Comparison of ENCODE assay signal across 9 cellular contexts in genomic region chr13:46577656-46578589, GRCh38. TPM values are rescaled to one million over a fixed set of nuclear protein-coding genes. Genes with fewer than 3 reads are reported as not detected.
DNase-seq lines count a peak whose midpoint lies in the region; ATAC-seq and TF ChIP-seq lines count a peak whose summit lies in the region.
"Had no signal": no experiment of that assay in that cellular context is flagged by ENCODE, and none has a peak within 500 bp of the region (broad histone marks: within the 10 kb centered on the region; RNA-seq: fewer than 3 reads in every experiment).

No MANE protein-coding gene starts in this region.

- in situ Hi-C loops in GM23248 (cut with MboI), result no loop called here

- no TSS peak for BruUV-seq in Caco-2 (replicated peaks; lab: Mats Ljungman, UMichigan)

- DNase-seq in GM23248 (peak; percentile 67), SK-N-MC (ENCODE audit: low read depth, low spot score) (no peak), nephron progenitor cell (no peak), H7 (no peak), Caco-2 (no peak), SIG-M5 treated with dmso at 0.1 percent for 504 hours (lab: John Stamatoyannopoulos, UW; ENCODE audit: unreplicated experiment) (no peak)
- DNase-seq: left ventricle myocardium superior had no signal

- H2AFZ ChIP-seq in GM23248, result peak overlapping the region; percentile 14; the same call in 1 of the 2 replicates

- no peaks in the 10 kb centered on the region for H3K27me3 Mint-ChIP-seq in nephron progenitor cell (ENCODE audit: low read depth, poor library complexity)
- H3K27me3 Mint-ChIP-seq in Caco-2 (ENCODE audit: insufficient read depth, unreplicated experiment), result no peaks in the 10 kb centered on the region

- H3K4me3 ChIP-seq in GM12875 (ENCODE audit: low read depth, low read length), result peak overlapping the region; percentile 28
- peak overlapping the region; percentile 48 for H3K4me3 ChIP-seq in GM23248
- peak overlapping the region; percentile 40 for H3K4me3 ChIP-seq in SK-N-MC
- H3K4me3 ChIP-seq in H7 (ENCODE audit: insufficient read depth, low read depth, low read length), result no peak overlapping the region
- no peak overlapping the region for H3K4me3 ChIP-seq in Caco-2 (ENCODE audit: low read depth, low read length)

- WGBS in GM23248 (ENCODE audit: low coverage in 1 of 2, low lambda C conversion rate in 2 of 2, missing lambda C conversion rate in 2 of 2), 2 experiments, result 8 to 13% methylated on average over 10 of the region's 10 CpGs

- peaks cover 57% of the 10 kb centered on the region for H3K4me1 Mint-ChIP-seq in nephron progenitor cell
- peaks cover 37% of the 10 kb centered on the region for H3K4me1 Mint-ChIP-seq in Caco-2 (ENCODE audit: low read depth, unreplicated experiment)

- CTCF ChIA-PET in Caco-2 (lab: Charles Lee), result no interaction called here

- no peaks in the 10 kb centered on the region for H3K27me3 ChIP-seq in GM23248 (replicated peaks; ENCODE audit: insufficient read depth)
- no peaks in the 10 kb centered on the region for H3K27me3 ChIP-seq in H7 (ENCODE audit: control insufficient read depth, insufficient read depth, low read length)
- no peaks in the 10 kb centered on the region for H3K27me3 ChIP-seq in Caco-2 (replicated peaks; ENCODE audit: control insufficient read depth, insufficient read depth, low read length)

- H3K4me1 ChIP-seq in GM23248 (ENCODE audit: insufficient read depth) (peaks cover 40% of the 10 kb centered on the region), Caco-2 (peaks cover 41% of the 10 kb centered on the region)

- peaks cover 74% of the 10 kb centered on the region for H3K79me2 ChIP-seq in GM23248 (ENCODE audit: insufficient read depth)

- H3K9me2 ChIP-seq in GM23248 (ENCODE audit: insufficient read depth), result no peaks in the 10 kb centered on the region

- POLR2A ChIA-PET in Caco-2 (lab: Charles Lee), result no interaction called here

- H3K4me3 Mint-ChIP-seq in nephron progenitor cell (no peak overlapping the region), Caco-2 (ENCODE audit: unreplicated experiment) (no peak overlapping the region)

- intact Hi-C loops in Caco-2 (cut with micrococcal nuclease; ENCODE audit: unreplicated experiment), result no loop called here

- H3K4me2 ChIP-seq in GM23248 (ENCODE audit: unreplicated experiment), result peak overlapping the region; percentile 77

- H3K9ac ChIP-seq in GM23248, result peak overlapping the region; percentile 15; the same call in 1 of the 2 replicates
- no peak overlapping the region for H3K9ac ChIP-seq in SK-N-MC (ENCODE audit: insufficient read length)

- H3F3A ChIP-seq in GM23248 (ENCODE audit: insufficient read depth), result peaks cover 46% of the 10 kb centered on the region

- no peak for ATAC-seq in GM19324 (IDR thresholded peaks at IDR 0.05; ENCODE audit: low FRiP score, unreplicated experiment)
- ATAC-seq: left ventricle myocardium superior had no signal

- TF ChIP-seq CTCF in GM12875 (IDR thresholded peaks at IDR 0.05; ENCODE audit: borderline replicate concordance, insufficient read depth, low read depth, low read length), result no peak
- TF ChIP-seq CTCF in nephron progenitor cell (IDR thresholded peaks at IDR 0.05), result no peak
- no peak for TF ChIP-seq CTCF in Caco-2 (IDR thresholded peaks at IDR 0.05; ENCODE audit: insufficient read depth in 1 of 2, low read depth in 1 of 2, low read length in 1 of 2, severe bottlenecking in 1 of 2, unreplicated experiment in 1 of 2)

- H3K36me3 Mint-ChIP-seq in nephron progenitor cell (ENCODE audit: low read depth) (peaks cover 16% of the 10 kb centered on the region), Caco-2 (ENCODE audit: insufficient read depth, unreplicated experiment) (peaks cover 30% of the 10 kb centered on the region)

- H4K20me1 ChIP-seq in GM23248 (ENCODE audit: insufficient read depth), result 0 out of 2 replicates have a peak, but pooled peaks cover 4% of the 10 kb centered on the region

- peak overlapping the region; percentile 18 for H3K27ac Mint-ChIP-seq in nephron progenitor cell
- H3K27ac Mint-ChIP-seq in Caco-2 (ENCODE audit: unreplicated experiment), result no peak overlapping the region

- H3K9me3 ChIP-seq in GM23248 (ENCODE audit: low read depth) (no peaks in the 10 kb centered on the region), SK-N-MC (ENCODE audit: low read depth, low read length) (no peaks in the 10 kb centered on the region), Caco-2 (no peaks in the 10 kb centered on the region)

- H3K27ac ChIP-seq in GM23248, result peak overlapping the region; percentile 42
- peak overlapping the region; percentile 12; the same call in 1 of the 2 replicates for H3K27ac ChIP-seq in SK-N-MC

- H3K36me3 ChIP-seq in GM23248 (ENCODE audit: low read depth) (no peaks in the 10 kb centered on the region), SK-N-MC (ENCODE audit: insufficient read depth, low read length) (no peaks in the 10 kb centered on the region), H7 (replicated peaks; ENCODE audit: control insufficient read depth, insufficient read depth, low read length) (no peaks in the 10 kb centered on the region), Caco-2 (ENCODE audit: control insufficient read depth, insufficient read depth, low read length) (no peaks in the 10 kb centered on the region)

- peaks cover 7% of the 10 kb centered on the region for H3K9me3 Mint-ChIP-seq in nephron progenitor cell
- no peaks in the 10 kb centered on the region for H3K9me3 Mint-ChIP-seq in Caco-2 (ENCODE audit: unreplicated experiment)

RNA-seq across cellular contexts. Expression of gene LRCH1, which starts 25.0 kb away (rescaled TPM):
- 3.4 and 5.0 TPM in 2 replicates for total RNA-seq in GM23248 (2014; rRNA removed; shearing (Covaris generic))
- 4.3 and 4.7 TPM in 2 replicates for polyA plus RNA-seq in GM23248 (2016; fragmentation: Nextera tagmentation; extraction: Ambion mirVana)
- 3.2 and 6.2 TPM in 2 replicates for total RNA-seq in H7 (2014; rRNA removed; shearing (Covaris generic))
- 27.0 and 30.7 TPM in 2 replicates for total RNA-seq in Caco-2 (2022)

Comparison
In these comparisons a context has a peak if more than half of its experiments do, and no peak if none do; other contexts are left out.
1. H3K4me3 ChIP-seq: peak in GM12875 (single experiment), GM23248 (single experiment) and SK-N-MC (single experiment); none in H7 (single experiment) and Caco-2 (single experiment).